2 cellular contexts compared by ENCODE assay signal in the genomic region with DNA sequence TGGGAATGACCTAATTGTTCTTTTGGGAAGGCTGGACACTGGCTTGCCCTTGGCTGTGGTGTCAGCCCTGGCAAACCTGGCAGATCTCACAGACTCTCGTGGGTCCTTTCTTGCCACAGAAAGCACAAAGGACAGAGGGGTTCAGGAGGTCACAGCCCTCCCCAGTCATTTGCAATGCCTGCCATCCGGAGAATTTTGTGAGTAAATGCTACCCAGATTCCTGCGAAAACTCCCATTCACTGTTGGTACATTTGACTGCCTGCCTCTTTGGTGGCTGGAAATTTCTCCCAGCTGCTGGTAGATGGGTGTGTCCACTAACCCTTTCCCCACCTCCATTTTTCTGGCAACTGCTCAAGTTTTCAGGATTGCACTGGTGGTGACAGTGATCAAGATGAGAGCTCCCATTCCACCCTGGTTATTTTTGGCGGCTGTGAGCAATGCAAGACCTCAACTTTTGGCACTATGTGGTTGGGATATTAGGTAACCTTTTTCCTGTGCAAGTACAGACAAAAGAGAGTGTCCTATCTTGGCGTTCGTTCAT.
TF ChIP-seq lines count a peak whose summit lies in the region.

No MANE protein-coding gene starts in this region.

TF ChIP-seq in liver, 16 proteins besides CTCF, POLR2A, EP300 and RAD21 (continued from another document):
- TF ChIP-seq, protein P1, sequence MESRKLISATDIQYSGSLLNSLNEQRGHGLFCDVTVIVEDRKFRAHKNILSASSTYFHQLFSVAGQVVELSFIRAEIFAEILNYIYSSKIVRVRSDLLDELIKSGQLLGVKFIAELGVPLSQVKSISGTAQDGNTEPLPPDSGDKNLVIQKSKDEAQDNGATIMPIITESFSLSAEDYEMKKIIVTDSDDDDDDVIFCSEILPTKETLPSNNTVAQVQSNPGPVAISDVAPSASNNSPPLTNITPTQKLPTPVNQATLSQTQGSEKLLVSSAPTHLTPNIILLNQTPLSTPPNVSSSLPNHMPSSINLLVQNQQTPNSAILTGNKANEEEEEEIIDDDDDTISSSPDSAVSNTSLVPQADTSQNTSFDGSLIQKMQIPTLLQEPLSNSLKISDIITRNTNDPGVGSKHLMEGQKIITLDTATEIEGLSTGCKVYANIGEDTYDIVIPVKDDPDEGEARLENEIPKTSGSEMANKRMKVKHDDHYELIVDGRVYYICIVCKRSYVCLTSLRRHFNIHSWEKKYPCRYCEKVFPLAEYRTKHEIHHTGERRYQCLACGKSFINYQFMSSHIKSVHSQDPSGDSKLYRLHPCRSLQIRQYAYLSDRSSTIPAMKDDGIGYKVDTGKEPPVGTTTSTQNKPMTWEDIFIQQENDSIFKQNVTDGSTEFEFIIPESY (IDR thresholded peaks at IDR 0.05): no peak
- no peak for TF ChIP-seq HNF4G (IDR thresholded peaks at IDR 0.05)

TF ChIP-seq in HepG2, 621 proteins besides CTCF, POLR2A, EP300 and RAD21 (continued from another document):
- TF ChIP-seq ZNF274 (CRISPR knock-in tag; IDR thresholded peaks at IDR 0.05): no peak
TF ChIP-seq in HepG2: peak in this region for 0.
